Comparison of ENCODE assay signal across 8 cellular contexts in genomic region chr1:78005755-78006154, GRCh38. TPM values are rescaled to one million over a fixed set of nuclear protein-coding genes. Genes with fewer than 3 reads are reported as not detected.
DNase-seq lines count a peak whose midpoint lies in the region; ATAC-seq and TF ChIP-seq lines count a peak whose summit lies in the region.

No MANE protein-coding gene starts in this region.

- no peaks in the 10 kb centered on the region for H3K9me3 Mint-ChIP-seq in activated T-helper 1 cell treated with anti-CD3 and anti-CD28 coated beads, Interleukin-12 subunit alpha, Interleukin-12 subunit beta, Interleukin-2, Interleukin-4 antibody, amounts not matched to agents 30 ng/mL and 10 ng/mL and 1 ng/mL, durations not matched to agents 14 hours and 24 hours and 36 hours
- H3K9me3 Mint-ChIP-seq in progenitor cell of endocrine pancreas (ENCODE audit: low read depth): no peaks in the 10 kb centered on the region

- H3K27me3 ChIP-seq in DND-41 (ENCODE audit: insufficient read depth, low read length, poor library complexity): no peaks in the 10 kb centered on the region

- H3K4me1 ChIP-seq in DND-41 (ENCODE audit: insufficient read depth, low read length): peaks cover 53% of the 10 kb centered on the region

- peak overlapping the region; percentile 58 to 60 for H3K4me3 ChIP-seq in DND-41 (ENCODE audit: low read depth in 1 of 2, low read length in 2 of 2)

- H3K36me3 ChIP-seq in DND-41 (ENCODE audit: insufficient read depth, low read length): no peaks in the 10 kb centered on the region

- peaks cover 59% of the 10 kb centered on the region for H3K4me1 Mint-ChIP-seq in activated T-helper 1 cell treated with anti-CD3 and anti-CD28 coated beads, Interleukin-12 subunit alpha, Interleukin-12 subunit beta, Interleukin-2, Interleukin-4 antibody, amounts not matched to agents 30 ng/mL and 10 ng/mL and 1 ng/mL, durations not matched to agents 14 hours and 24 hours and 36 hours (ENCODE audit: low read depth)
- peaks cover 17% of the 10 kb centered on the region for H3K4me1 Mint-ChIP-seq in progenitor cell of endocrine pancreas (ENCODE audit: low read depth)

- TF ChIP-seq CTCF in DND-41 (IDR thresholded peaks at IDR 0.05; ENCODE audit: borderline replicate concordance, extremely low read depth, low read length, poor library complexity, severe bottlenecking) (no peak), progenitor cell of endocrine pancreas (IDR thresholded peaks at IDR 0.05; ENCODE audit: unreplicated experiment) (no peak), GM10266 (IDR thresholded peaks at IDR 0.05; ENCODE audit: control insufficient read depth, insufficient read depth, low read depth, missing control alignments) (no peak)

- H3K9me3 ChIP-seq in DND-41 (ENCODE audit: insufficient read depth, low read length, severe bottlenecking): no peaks in the 10 kb centered on the region

- H3K9ac ChIP-seq in DND-41 (ENCODE audit: low read depth, low read length): peak overlapping the region; percentile 65

- H2AFZ ChIP-seq in DND-41 (ENCODE audit: low read depth, low read length): peak overlapping the region; percentile 63

- H3K27ac ChIP-seq in DND-41 (ENCODE audit: low read length): peak overlapping the region; percentile 92

- intact Hi-C loops in activated T-helper 1 cell treated with anti-CD3 and anti-CD28 coated beads, Interleukin-12 subunit alpha, Interleukin-12 subunit beta, Interleukin-2, Interleukin-4 antibody, amounts not matched to agents 30 ng/mL and 10 ng/mL and 1 ng/mL, durations not matched to agents 14 hours and 24 hours and 36 hours (cut with micrococcal nuclease): loop anchor here (1.0 to 10.0 kb wide), 6 partner anchors 35 to 1039 kb away; partner anchors contain the start of gene IFI44L

- H3K27me3 Mint-ChIP-seq in activated T-helper 1 cell treated with anti-CD3 and anti-CD28 coated beads, Interleukin-12 subunit alpha, Interleukin-12 subunit beta, Interleukin-2, Interleukin-4 antibody, amounts not matched to agents 30 ng/mL and 10 ng/mL and 1 ng/mL, durations not matched to agents 14 hours and 24 hours and 36 hours (ENCODE audit: insufficient read depth): peaks cover 3% of the 10 kb centered on the region
- no peaks in the 10 kb centered on the region for H3K27me3 Mint-ChIP-seq in progenitor cell of endocrine pancreas

- no peaks in the 10 kb centered on the region for H4K20me1 ChIP-seq in DND-41 (ENCODE audit: insufficient read depth, low read length)

- ATAC-seq in DND-41 (ENCODE audit: insufficient read depth, low read depth): no peak
- ATAC-seq in HG03565 (IDR thresholded peaks at IDR 0.05; ENCODE audit: unreplicated experiment): no peak
- ATAC-seq in HG03432 (IDR thresholded peaks at IDR 0.05; ENCODE audit: unreplicated experiment): no peak

- no peak for DNase-seq in DND-41
- DNase-seq in LoVo (ENCODE audit: low spot score): peak; percentile 74
- DNase-seq in activated T-helper 1 cell treated with anti-CD3 and anti-CD28 coated beads, Interleukin-12 subunit alpha, Interleukin-12 subunit beta, Interleukin-2, Interleukin-4 antibody, amounts not matched to agents 30 ng/mL and 10 ng/mL and 1 ng/mL, durations not matched to agents 14 hours and 24 hours and 36 hours (ENCODE audit: low spot score): no peak
- peak; percentile 68 for DNase-seq in globus pallidus (ENCODE audit: low spot score)
- DNase-seq in progenitor cell of endocrine pancreas (ENCODE audit: low spot score, unreplicated experiment): no peak
- no peak for DNase-seq in GM10266 (ENCODE audit: extremely low spot score)

- peak overlapping the region; percentile 90 for H3K4me3 Mint-ChIP-seq in activated T-helper 1 cell treated with anti-CD3 and anti-CD28 coated beads, Interleukin-12 subunit alpha, Interleukin-12 subunit beta, Interleukin-2, Interleukin-4 antibody, amounts not matched to agents 30 ng/mL and 10 ng/mL and 1 ng/mL, durations not matched to agents 14 hours and 24 hours and 36 hours
- H3K4me3 Mint-ChIP-seq in progenitor cell of endocrine pancreas (ENCODE audit: low read depth): peak overlapping the region; percentile 74

- peaks cover 28% of the 10 kb centered on the region for H3K79me2 ChIP-seq in DND-41 (ENCODE audit: insufficient read depth, low read length)

- no peak overlapping the region for H3K27ac Mint-ChIP-seq in activated T-helper 1 cell treated with anti-CD3 and anti-CD28 coated beads, Interleukin-12 subunit alpha, Interleukin-12 subunit beta, Interleukin-2, Interleukin-4 antibody, amounts not matched to agents 30 ng/mL and 10 ng/mL and 1 ng/mL, durations not matched to agents 14 hours and 24 hours and 36 hours
- H3K27ac Mint-ChIP-seq in progenitor cell of endocrine pancreas: no peak overlapping the region

- peak overlapping the region; percentile 81 for H3K4me2 ChIP-seq in DND-41 (ENCODE audit: insufficient read depth, low read length)

- no peaks in the 10 kb centered on the region for H3K36me3 Mint-ChIP-seq in activated T-helper 1 cell treated with anti-CD3 and anti-CD28 coated beads, Interleukin-12 subunit alpha, Interleukin-12 subunit beta, Interleukin-2, Interleukin-4 antibody, amounts not matched to agents 30 ng/mL and 10 ng/mL and 1 ng/mL, durations not matched to agents 14 hours and 24 hours and 36 hours (ENCODE audit: low read depth)
- no peaks in the 10 kb centered on the region for H3K36me3 Mint-ChIP-seq in progenitor cell of endocrine pancreas (ENCODE audit: insufficient read depth)

RNA-seq across cellular contexts. Expression of gene DNAJB4, which starts 1.0 kb away (rescaled TPM):
- total RNA-seq in activated T-helper 1 cell treated with anti-CD3 and anti-CD28 coated beads, Interleukin-12 subunit alpha, Interleukin-12 subunit beta, Interleukin-2, Interleukin-4 antibody, amounts not matched to agents 30 ng/mL and 10 ng/mL and 1 ng/mL, durations not matched to agents 14 hours and 24 hours and 36 hours: 10.2 and 10.3 TPM in 2 replicates
- 27.2 and 30.1 TPM in 2 replicates for total RNA-seq in progenitor cell of endocrine pancreas

RNA-seq across cellular contexts. Expression of gene FUBP1, which starts 26.9 kb away (rescaled TPM):
- total RNA-seq in activated T-helper 1 cell treated with anti-CD3 and anti-CD28 coated beads, Interleukin-12 subunit alpha, Interleukin-12 subunit beta, Interleukin-2, Interleukin-4 antibody, amounts not matched to agents 30 ng/mL and 10 ng/mL and 1 ng/mL, durations not matched to agents 14 hours and 24 hours and 36 hours: 268 and 278 TPM in 2 replicates
- 259 and 270 TPM in 2 replicates for total RNA-seq in progenitor cell of endocrine pancreas

RNA-seq across cellular contexts. Expression of gene GIPC2, which starts 40.0 kb away (rescaled TPM):
- total RNA-seq in activated T-helper 1 cell treated with anti-CD3 and anti-CD28 coated beads, Interleukin-12 subunit alpha, Interleukin-12 subunit beta, Interleukin-2, Interleukin-4 antibody, amounts not matched to agents 30 ng/mL and 10 ng/mL and 1 ng/mL, durations not matched to agents 14 hours and 24 hours and 36 hours: 0.05 TPM in 1 of 2 replicates, not detected in the other
- 3.0 and 4.2 TPM in 2 replicates for total RNA-seq in progenitor cell of endocrine pancreas

Comparison
In these comparisons a context has a peak if more than half of its experiments do, and no peak if none do; other contexts are left out.
1. DNase-seq: peak in LoVo (single experiment) and globus pallidus (single experiment); none in DND-41 (single experiment), activated T-helper 1 cell treated with anti-CD3 and anti-CD28 coated beads, Interleukin-12 subunit alpha, Interleukin-12 subunit beta, Interleukin-2, Interleukin-4 antibody, amounts not matched to agents 30 ng/mL and 10 ng/mL and 1 ng/mL, durations not matched to agents 14 hours and 24 hours and 36 hours (single experiment), progenitor cell of endocrine pancreas (single experiment) and GM10266 (single experiment).